In genomic region chr14:61698216-61698980, GRCh38 we compare ENCODE assay signal across 8 cellular contexts. TPM values are rescaled to one million over a fixed set of nuclear protein-coding genes. Genes with fewer than 3 reads are reported as not detected.
DNase-seq lines count a peak whose midpoint lies in the region; ATAC-seq, FAIRE-seq and TF ChIP-seq lines count a peak whose summit lies in the region.

No MANE protein-coding gene starts in this region.

- DNase-seq in MCF 10A (ENCODE audit: unreplicated experiment) (no peak), breast epithelium (ENCODE audit: low spot score in 2 of 2) (no peak), keratinocyte (ENCODE audit: low read depth, low spot score) (no peak), upper lobe of left lung (no peak), cortex of kidney (lab: John Stamatoyannopoulos, UW) (no peak)
- DNase-seq in activated CD4-positive, alpha-beta memory T cell treated with anti-CD3 and anti-CD28 coated beads, Interleukin-2, amount 10 ng/mL, durations not matched to agents 7 days and 5 days = no peak
- no peak for DNase-seq in stimulated activated naive CD4-positive, alpha-beta T cell treated with Interleukin-2 at 50 U/mL for 16 hours (lab: John Stamatoyannopoulos, UW)

- H3K9me3 ChIP-seq in breast epithelium (no peaks in the 10 kb centered on the region), keratinocyte (ENCODE audit: control insufficient read depth, low read depth, low read length) (no peaks in the 10 kb centered on the region), upper lobe of left lung (no peaks in the 10 kb centered on the region)

- peak overlapping the region; percentile 95 for H3K4me3 Mint-ChIP-seq in MCF 10A (ENCODE audit: unreplicated experiment)
- peak overlapping the region; percentile 95 for H3K4me3 Mint-ChIP-seq in activated CD4-positive, alpha-beta memory T cell treated with anti-CD3 and anti-CD28 coated beads, Interleukin-2, amount 10 ng/mL, durations not matched to agents 7 days and 5 days

- H3K4me3 ChIP-seq in breast epithelium = peak overlapping the region in 1 of 3 donors; percentile 92
- H3K4me3 ChIP-seq in keratinocyte (ENCODE audit: control insufficient read depth in 2 of 3, extremely low read depth in 1 of 3, insufficient read depth in 2 of 3, low read depth in 1 of 3, low read length in 3 of 3) = peak overlapping the region; percentile 95 to 100 (median 97)
- H3K4me3 ChIP-seq in upper lobe of left lung = peak overlapping the region in 3 of 4 donors; percentile 1 to 64 (median 64)

- H3K9ac ChIP-seq in keratinocyte (ENCODE audit: control insufficient read depth, extremely low read depth, insufficient read depth, low read length) = peak overlapping the region; percentile 96

- peaks cover 32% of the 10 kb centered on the region for H3K4me1 Mint-ChIP-seq in MCF 10A (ENCODE audit: insufficient read depth, unreplicated experiment)
- peaks cover 60% of the 10 kb centered on the region for H3K4me1 Mint-ChIP-seq in activated CD4-positive, alpha-beta memory T cell treated with anti-CD3 and anti-CD28 coated beads, Interleukin-2, amount 10 ng/mL, durations not matched to agents 7 days and 5 days

- no peaks in the 10 kb centered on the region for H3K27me3 Mint-ChIP-seq in MCF 10A (ENCODE audit: insufficient read depth, unreplicated experiment)
- no peaks in the 10 kb centered on the region for H3K27me3 Mint-ChIP-seq in activated CD4-positive, alpha-beta memory T cell treated with anti-CD3 and anti-CD28 coated beads, Interleukin-2, amount 10 ng/mL, durations not matched to agents 7 days and 5 days

- H3K9me3 Mint-ChIP-seq in MCF 10A (ENCODE audit: unreplicated experiment) = no peaks in the 10 kb centered on the region
- no peaks in the 10 kb centered on the region for H3K9me3 Mint-ChIP-seq in activated CD4-positive, alpha-beta memory T cell treated with anti-CD3 and anti-CD28 coated beads, Interleukin-2, amount 10 ng/mL, durations not matched to agents 7 days and 5 days

- dilution Hi-C loops in keratinocyte (cut with MboI; ENCODE audit: extremely low pct_ligation_motif_present, low sequenced_read_pairs) = no loop called here

- H3K79me2 ChIP-seq in keratinocyte (ENCODE audit: control insufficient read depth, insufficient read depth, low read length) = peaks cover 79% of the 10 kb centered on the region

- peaks cover 6% of the 10 kb centered on the region for H3K36me3 Mint-ChIP-seq in MCF 10A (ENCODE audit: insufficient read depth, unreplicated experiment)
- H3K36me3 Mint-ChIP-seq in activated CD4-positive, alpha-beta memory T cell treated with anti-CD3 and anti-CD28 coated beads, Interleukin-2, amount 10 ng/mL, durations not matched to agents 7 days and 5 days (ENCODE audit: low read depth) = peaks cover 43% of the 10 kb centered on the region

- H3K4me1 ChIP-seq in breast epithelium (peaks cover 0 to 17% of the 10 kb centered on the region in 2 donors), keratinocyte (ENCODE audit: control insufficient read depth, extremely low read depth, insufficient read depth, low read length) (peaks cover 22% of the 10 kb centered on the region), upper lobe of left lung (peaks cover 16 to 47% (median 30%) of the 10 kb centered on the region in 4 donors)

- intact Hi-C loops in MCF 10A (cut with micrococcal nuclease) (loop anchor here (5.0 kb wide), 1 partner anchor 56 kb away; no protein-coding TSS in a partner anchor), breast epithelium (cut with DNase I; ENCODE audit: low total_unique reads) (no loop called here)

- ATAC-seq in upper lobe of left lung (ENCODE audit: low FRiP score in 2 of 2) (no peak), HG02642 (IDR thresholded peaks at IDR 0.05; ENCODE audit: poor library complexity, unreplicated experiment) (no peak)

- H3K36me3 ChIP-seq in breast epithelium (no peaks in the 10 kb centered on the region), keratinocyte (ENCODE audit: control insufficient read depth in 2 of 2, extremely low read depth in 1 of 2, insufficient read depth in 2 of 2, low read length in 2 of 2) (no peaks in the 10 kb centered on the region), upper lobe of left lung (no peaks in the 10 kb centered on the region)

- TF ChIP-seq POLR2A in breast epithelium (IDR thresholded peaks at IDR 0.05) (no peak), upper lobe of left lung (IDR thresholded peaks at IDR 0.05) (peak in 1 of 4 donors; percentile 20)

- peaks cover 19% of the 10 kb centered on the region for H4K20me1 ChIP-seq in keratinocyte (ENCODE audit: control insufficient read depth, extremely low read depth, insufficient read depth, low read length)

- no TSS peak for BruUV-seq in MCF 10A (replicated peaks; lab: Mats Ljungman, UMichigan)

- H3K27me3 ChIP-seq in breast epithelium (no peaks in the 10 kb centered on the region), keratinocyte (ENCODE audit: control insufficient read depth, extremely low read depth, insufficient read depth, low read length) (no peaks in the 10 kb centered on the region), upper lobe of left lung (no peaks in the 10 kb centered on the region)

- POLR2A ChIA-PET in MCF 10A (lab: Yijun Ruan, JAX) = interaction anchor here (0.6 to 5.6 kb wide), 38 partner anchors 8 to 376 kb away, joined by 3 to 68 read pairs (median 8); partner anchors contain the start of gene SNAPC1
- POLR2A ChIA-PET in activated CD4-positive, alpha-beta memory T cell treated with anti-CD3 and anti-CD28 coated beads, Interleukin-2, amount 10 ng/mL, durations not matched to agents 7 days and 5 days (lab: Charles Lee) = interaction anchor here (1.0 to 3.9 kb wide), 18 partner anchors 8 to 1450 kb away, joined by 3 to 44 read pairs (median 5); partner anchors contain the start of gene PPM1A

- CTCF ChIA-PET in MCF 10A (lab: Yijun Ruan, JAX) = interaction anchor here (0.6 to 2.5 kb wide), 9 partner anchors 31 to 1598 kb away, joined by 3 to 10 read pairs (median 4); no protein-coding TSS in a partner anchor
- CTCF ChIA-PET in activated CD4-positive, alpha-beta memory T cell treated with anti-CD3 and anti-CD28 coated beads, Interleukin-2, amount 10 ng/mL, durations not matched to agents 7 days and 5 days (lab: Charles Lee) = interaction anchor here (0.5 to 1.7 kb wide), 8 partner anchors 12 to 228 kb away, joined by 3 to 5 read pairs (median 3); partner anchors contain the start of gene SNAPC1

- WGBS in upper lobe of left lung, 2 donors = 56 to 67% methylated on average over 2 of the region's 2 CpGs

- TF ChIP-seq EP300 in upper lobe of left lung (IDR thresholded peaks at IDR 0.05) = no peak

- no peak for FAIRE-seq in keratinocyte (lab: Jason Lieb, UNC)

- no peak overlapping the region for H3K27ac ChIP-seq in breast epithelium
- peak overlapping the region; percentile 6 for H3K27ac ChIP-seq in keratinocyte (ENCODE audit: control insufficient read depth, insufficient read depth, low read length)
- H3K27ac ChIP-seq in upper lobe of left lung = peak overlapping the region in 2 of 4 donors; percentile 95 to 100

- peak overlapping the region; percentile 90 for H3K27ac Mint-ChIP-seq in MCF 10A (ENCODE audit: low read depth, unreplicated experiment)
- peak overlapping the region; percentile 91 for H3K27ac Mint-ChIP-seq in activated CD4-positive, alpha-beta memory T cell treated with anti-CD3 and anti-CD28 coated beads, Interleukin-2, amount 10 ng/mL, durations not matched to agents 7 days and 5 days

- TF ChIP-seq CTCF in MCF 10A (IDR thresholded peaks at IDR 0.05; ENCODE audit: unreplicated experiment) (no peak), breast epithelium (IDR thresholded peaks at IDR 0.05) (no peak), keratinocyte (optimal IDR thresholded peaks at IDR 0.05 in 1 of 3, IDR thresholded peaks at IDR 0.05 in 1 of 3, conservative IDR thresholded peaks at IDR 0.05 in 1 of 3; ENCODE audit: extremely low read depth in 1 of 3, insufficient read depth in 2 of 3, low read length in 3 of 3) (no peak), upper lobe of left lung (IDR thresholded peaks at IDR 0.05) (no peak)

- no peaks in the 10 kb centered on the region for H3K9me1 ChIP-seq in keratinocyte (ENCODE audit: control insufficient read depth, extremely low read depth, insufficient read depth, low read length)

- H3K4me2 ChIP-seq in keratinocyte (ENCODE audit: control insufficient read depth, extremely low read depth, insufficient read depth, low read depth, low read length) = peak overlapping the region; percentile 84

- H2AFZ ChIP-seq in keratinocyte (ENCODE audit: control insufficient read depth, low read length) = no peak overlapping the region

RNA-seq across cellular contexts. Expression of gene HIF1A, which starts 3.1 kb away (rescaled TPM):
- 193 and 202 TPM in 2 replicates for total RNA-seq in MCF 10A (2022)
- 100 to 1,000 TPM in 1 of 3 donors, 10 to 100 TPM in 2; 64.8 to 104 (median 92.3) TPM for total RNA-seq in breast epithelium
- total RNA-seq in activated CD4-positive, alpha-beta memory T cell treated with anti-CD3 and anti-CD28 coated beads, Interleukin-2, amount 10 ng/mL, durations not matched to agents 7 days and 5 days = 100 to 1,000 TPM; 153 to 158 TPM
- 65.2 to 202 TPM (median 168 TPM) in 3 replicates for polyA plus RNA-seq in keratinocyte
- 64.3 TPM for polyA plus RNA-seq in keratinocyte (2011; ENCODE audit: low read depth)
- polyA plus RNA-seq in keratinocyte (2011; cell fraction: cytosol; rRNA removed) = 71.1 and 137 TPM in 2 replicates
- polyA plus RNA-seq in keratinocyte (2011; cell fraction: nucleus; rRNA removed) = 224 and 227 TPM in 2 replicates
- 55.1 and 85.9 TPM in 2 replicates for polyA plus RNA-seq in keratinocyte (2012; ENCODE audit: low replicate concordance)
- polyA minus RNA-seq in keratinocyte = 65.5 to 199 TPM (median 83.4 TPM) in 3 replicates
- 129 TPM for polyA minus RNA-seq in keratinocyte (2011; cell fraction: cytosol; rRNA and poly(A)+ RNA removed)
- polyA minus RNA-seq in keratinocyte (2011; cell fraction: nucleus; rRNA and poly(A)+ RNA removed) = 118 and 339 TPM in 2 replicates
- total RNA-seq in upper lobe of left lung = 100 to 1,000 TPM in 4 of 6 donors, 10 to 100 TPM in 2; 72.1 to 131 (median 116) TPM
